In the genomic region with DNA sequence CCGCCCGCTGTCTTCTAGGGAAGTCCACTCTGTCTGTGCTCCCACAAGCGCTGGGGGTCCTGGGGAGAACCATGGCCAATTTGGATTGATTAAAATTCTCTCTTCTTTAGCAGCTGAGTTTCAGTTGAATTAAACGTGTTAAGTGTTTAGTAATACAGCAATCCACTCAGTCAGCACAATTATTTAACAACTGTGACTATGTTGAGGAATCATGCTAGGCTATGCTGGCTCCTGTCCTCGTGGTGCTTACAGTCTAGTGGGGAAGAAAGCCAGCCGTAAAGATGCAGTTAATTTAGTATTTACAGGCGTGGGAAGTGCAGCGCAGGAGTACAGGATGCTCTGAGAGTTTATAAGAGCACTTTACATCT, we compare ENCODE assay signal across 19 cellular contexts.
"Had no signal": no experiment of that assay in that cellular context is flagged by ENCODE, and none has a peak within 500 bp of the region (broad histone marks: within the 10 kb centered on the region; RNA-seq: fewer than 3 reads in every experiment).

No MANE protein-coding gene starts in this region.

- H3K4me1 ChIP-seq: ascending aorta, colonic mucosa, left lung had no signal

- H3K27ac ChIP-seq: ascending aorta, colonic mucosa, dorsolateral prefrontal cortex, left lung, skin epidermis, tibial artery had no signal

- H3K9me3 ChIP-seq: ascending aorta, colonic mucosa, left lung, tibial artery had no signal

- H3K4me3 ChIP-seq: ascending aorta, colonic mucosa, dorsolateral prefrontal cortex, left lung, skin epidermis, tibial artery had no signal

- H3K27me3 ChIP-seq: ascending aorta, colonic mucosa, tibial artery had no signal

- H3K36me3 ChIP-seq: ascending aorta, colonic mucosa, left lung, tibial artery had no signal

- ATAC-seq: activated CD4-positive, alpha-beta T cell treated with anti-CD3 and anti-CD28 coated beads for 36 hours; activated naive CD4-positive, alpha-beta T cell treated with anti-CD3 and anti-CD28 coated beads, Interleukin-2, amount 50 U/mL, for 72 hours; activated T-helper 17 cell treated with anti-CD3 and anti-CD28 coated beads, Interleukin-2, amount 50 U/mL, for 72 hours; naive thymus-derived CD8-positive, alpha-beta T cell had no signal

- DNase-seq: activated B cell treated with CpG ODN at 0.5 μM for 24 hours; activated CD4-positive, alpha-beta T cell treated with anti-CD3 and anti-CD28 coated beads for 36 hours; activated CD4-positive, alpha-beta T cell treated with anti-CD3 and anti-CD28 coated beads, Interleukin-2, amount 50 U/mL, for 4 hours; activated CD8-positive, alpha-beta memory T cell treated with anti-CD3 and anti-CD28 coated beads for 24 hours; activated CD8-positive, alpha-beta memory T cell treated with anti-CD3 and anti-CD28 coated beads, Interleukin-2, amount 50 U/mL, for 4 hours; activated T-cell treated with anti-CD3 and anti-CD28 coated beads, Interleukin-2, amount 50 U/mL, for 24 hours; dorsolateral prefrontal cortex; immature natural killer cell; left lung; naive thymus-derived CD8-positive, alpha-beta T cell; right cardiac atrium; stimulated activated CD4-positive, alpha-beta T cell treated with anti-CD3 and anti-CD28 coated beads, Interleukin-1b, Interleukin-23, amount 100 ng/mL, for 48 hours; T1000; tibial artery had no signal
